ENCODE assay signal across 1 cellular context in the genomic region with DNA sequence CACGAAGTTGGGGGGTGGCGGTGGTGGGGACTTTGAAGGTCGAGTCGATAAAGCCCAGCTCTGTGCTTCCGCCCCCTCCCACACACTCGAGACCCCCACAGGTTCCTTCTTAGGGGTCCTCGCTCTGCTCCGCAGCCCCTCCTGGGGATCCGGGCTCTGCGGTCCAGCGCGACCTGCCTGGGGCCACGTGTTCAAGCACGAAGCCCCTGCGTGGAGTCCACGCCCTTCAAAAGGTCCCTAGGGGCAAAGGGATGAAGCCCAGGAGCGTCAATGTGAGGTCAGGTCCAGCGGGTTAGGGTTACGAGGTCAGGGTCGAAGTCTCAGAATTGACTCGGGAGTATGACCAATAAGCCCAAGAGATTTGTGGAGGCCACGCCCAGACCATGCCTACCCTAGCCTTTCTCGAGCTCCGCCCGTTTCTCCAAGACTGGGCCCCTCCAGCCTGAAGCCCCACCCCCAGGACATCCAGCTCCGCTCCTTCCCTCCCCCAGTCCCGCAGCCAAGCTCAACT.
TF ChIP-seq lines count a peak whose summit lies in the region.

No MANE protein-coding gene starts in this region.

TF ChIP-seq in GM23338, 12 proteins besides CTCF, POLR2A, EP300 and RAD21 (continued from another document):
- TF ChIP-seq, protein P1, sequence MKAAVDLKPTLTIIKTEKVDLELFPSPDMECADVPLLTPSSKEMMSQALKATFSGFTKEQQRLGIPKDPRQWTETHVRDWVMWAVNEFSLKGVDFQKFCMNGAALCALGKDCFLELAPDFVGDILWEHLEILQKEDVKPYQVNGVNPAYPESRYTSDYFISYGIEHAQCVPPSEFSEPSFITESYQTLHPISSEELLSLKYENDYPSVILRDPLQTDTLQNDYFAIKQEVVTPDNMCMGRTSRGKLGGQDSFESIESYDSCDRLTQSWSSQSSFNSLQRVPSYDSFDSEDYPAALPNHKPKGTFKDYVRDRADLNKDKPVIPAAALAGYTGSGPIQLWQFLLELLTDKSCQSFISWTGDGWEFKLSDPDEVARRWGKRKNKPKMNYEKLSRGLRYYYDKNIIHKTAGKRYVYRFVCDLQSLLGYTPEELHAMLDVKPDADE (IDR thresholded peaks at IDR 0.05) = no peak
